In the genomic region with DNA sequence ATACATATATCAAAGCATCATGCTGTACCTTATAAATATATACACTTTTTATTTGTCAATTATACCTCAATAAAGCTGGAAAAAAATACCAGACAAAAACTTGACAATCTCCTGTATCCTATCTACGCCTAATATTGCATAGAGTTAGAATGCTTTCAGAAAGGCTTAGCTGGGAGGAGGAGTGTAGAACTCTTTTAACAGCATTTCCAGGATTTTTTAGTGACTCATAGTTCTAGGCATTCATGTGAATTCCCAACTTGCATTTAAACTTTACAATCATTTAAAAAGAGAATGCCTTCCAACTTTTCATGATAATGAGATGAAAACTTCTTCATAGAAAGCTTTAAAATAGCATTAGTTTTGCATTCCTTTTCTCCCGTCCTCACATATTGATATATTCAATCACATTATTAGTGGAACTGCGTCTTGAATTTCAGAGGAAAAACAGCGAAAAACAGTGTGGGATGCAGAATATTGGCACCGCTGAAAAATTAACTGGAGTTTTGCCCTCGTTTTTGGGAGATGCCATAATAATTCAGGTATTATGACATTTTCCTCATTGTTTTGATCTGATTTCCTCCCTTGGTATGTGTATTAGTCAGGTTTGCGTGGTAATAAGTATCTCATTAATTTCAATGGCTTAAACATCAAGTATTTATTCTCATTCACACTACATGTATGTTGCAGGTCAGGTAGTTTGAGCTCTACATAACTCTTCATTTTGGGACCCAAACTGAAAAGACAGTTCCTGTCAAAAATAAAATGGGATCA, we compare ENCODE assay signal across 20 cellular contexts.
A peak's percentile ranks its signal among the peaks of the same experiment; 100 is the strongest.
DNase-seq lines count a peak whose midpoint lies in the region; ATAC-seq and TF ChIP-seq lines count a peak whose summit lies in the region.
"Had no signal": no experiment of that assay in that cellular context is flagged by ENCODE, and none has a peak within 500 bp of the region (broad histone marks: within the 10 kb centered on the region; RNA-seq: fewer than 3 reads in every experiment).

No MANE protein-coding gene starts in this region.

- ATAC-seq in omental fat pad (ENCODE audit: low FRiP score) (peak; percentile 96), HG03520 (IDR thresholded peaks at IDR 0.05; ENCODE audit: unreplicated experiment) (no peak)
- ATAC-seq: activated T-cell treated with anti-CD3 and anti-CD28 coated beads, Interleukin-2, amount 50 U/mL, for 72 hours; sciatic nerve had no signal

- no peaks in the 10 kb centered on the region for H3K27me3 ChIP-seq in HUES64 (ENCODE audit: insufficient read depth, low read length)
- H3K27me3 ChIP-seq: esophagus squamous epithelium, SJCRH30 had no signal

- H3K4me1 Mint-ChIP-seq in activated naive CD4-positive, alpha-beta T cell treated with anti-CD3 and anti-CD28 coated beads, Interleukin-2, amount 10 ng/mL, durations not matched to agents 7 days and 5 days, result no peaks in the 10 kb centered on the region

- CTCF ChIA-PET in activated naive CD4-positive, alpha-beta T cell treated with anti-CD3 and anti-CD28 coated beads, Interleukin-2, amount 10 ng/mL, durations not matched to agents 7 days and 5 days (lab: Charles Lee), result no interaction called here

- H3K4me3 Mint-ChIP-seq in activated naive CD4-positive, alpha-beta T cell treated with anti-CD3 and anti-CD28 coated beads, Interleukin-2, amount 10 ng/mL, durations not matched to agents 7 days and 5 days, result no peak overlapping the region
- H3K4me3 Mint-ChIP-seq: activated T-cell treated with anti-CD3 and anti-CD28 coated beads, Interleukin-2, amount 50 U/mL, for 72 hours; dendritic cell treated with granulocyte-macrophage colony-stimulating factor and Interleukin-4, amounts not matched to agents 40 ng/mL and 50 ng/mL, for 4 days; H9; type B pancreatic cell had no signal

- no peaks in the 10 kb centered on the region for H3K9me3 ChIP-seq in HUES64 (ENCODE audit: insufficient read depth, low read depth, low read length)
- H3K9me3 ChIP-seq: esophagus squamous epithelium, SJCRH30 had no signal

- peak overlapping the region; percentile 16; the same call in 1 of the 2 replicates for H3K27ac ChIP-seq in HUES64 (ENCODE audit: low read depth, low read length)
- H3K27ac ChIP-seq: esophagus squamous epithelium, SJCRH30 had no signal

- H3K27me3 Mint-ChIP-seq in activated naive CD4-positive, alpha-beta T cell treated with anti-CD3 and anti-CD28 coated beads, Interleukin-2, amount 10 ng/mL, durations not matched to agents 7 days and 5 days, result no peaks in the 10 kb centered on the region
- H3K27me3 Mint-ChIP-seq: dendritic cell treated with granulocyte-macrophage colony-stimulating factor and Interleukin-4, amounts not matched to agents 40 ng/mL and 50 ng/mL, for 4 days; type B pancreatic cell had no signal

- no peak overlapping the region for H3K4me3 ChIP-seq in AG10803 (ENCODE audit: low read length)
- H3K4me3 ChIP-seq in HUES64 (ENCODE audit: low read length), result no peak overlapping the region
- no peak overlapping the region for H3K4me3 ChIP-seq in epithelial cell of proximal tubule (ENCODE audit: low read depth, low read length)
- H3K4me3 ChIP-seq: esophagus squamous epithelium, SJCRH30 had no signal

- no peaks in the 10 kb centered on the region for H3K36me3 Mint-ChIP-seq in activated naive CD4-positive, alpha-beta T cell treated with anti-CD3 and anti-CD28 coated beads, Interleukin-2, amount 10 ng/mL, durations not matched to agents 7 days and 5 days
- H3K36me3 Mint-ChIP-seq: type B pancreatic cell had no signal

- peaks cover 12% of the 10 kb centered on the region for H3K4me1 ChIP-seq in HUES64 (ENCODE audit: insufficient read depth, low read length)
- H3K4me1 ChIP-seq: esophagus squamous epithelium, SJCRH30 had no signal

- WGBS in HUES64, result 69% methylated on average over 5 of the region's 7 CpGs

- H3K36me3 ChIP-seq in HUES64 (ENCODE audit: insufficient read depth, low read length), result no peaks in the 10 kb centered on the region
- H3K36me3 ChIP-seq: esophagus squamous epithelium, SJCRH30 had no signal

- H3K27ac Mint-ChIP-seq in activated naive CD4-positive, alpha-beta T cell treated with anti-CD3 and anti-CD28 coated beads, Interleukin-2, amount 10 ng/mL, durations not matched to agents 7 days and 5 days, result no peak overlapping the region
- H3K27ac Mint-ChIP-seq: activated T-cell treated with anti-CD3 and anti-CD28 coated beads, Interleukin-2, amount 50 U/mL, for 72 hours; dendritic cell treated with granulocyte-macrophage colony-stimulating factor and Interleukin-4, amounts not matched to agents 40 ng/mL and 50 ng/mL, for 4 days; type B pancreatic cell had no signal

- H3K9me3 Mint-ChIP-seq in activated naive CD4-positive, alpha-beta T cell treated with anti-CD3 and anti-CD28 coated beads, Interleukin-2, amount 10 ng/mL, durations not matched to agents 7 days and 5 days, result no peaks in the 10 kb centered on the region
- H3K9me3 Mint-ChIP-seq: H9, type B pancreatic cell had no signal

- H3K9ac ChIP-seq in HUES64 (ENCODE audit: low read depth, low read length), result no peak overlapping the region

- DNase-seq in AG10803 (ENCODE audit: low read depth), result peak; percentile 20
- peak; percentile 10 for DNase-seq in epithelial cell of proximal tubule (ENCODE audit: low read depth)
- DNase-seq in omental fat pad (ENCODE audit: low spot score), result no peak
- DNase-seq in activated naive CD4-positive, alpha-beta T cell treated with anti-CD3 and anti-CD28 coated beads, Interleukin-2, amount 10 ng/mL, durations not matched to agents 7 days and 5 days, result no peak
- no peak for DNase-seq in AML-193 (lab: John Stamatoyannopoulos, UW)
- DNase-seq in HT-29 (ENCODE audit: low spot score), result no peak
- DNase-seq: activated CD4-positive, alpha-beta T cell treated with anti-CD3 and anti-CD28 coated beads, Interleukin-2, amount 50 U/mL, for 4 hours; activated T-cell treated with anti-CD3 and anti-CD28 coated beads, Interleukin-2, amount 50 U/mL, for 72 hours; esophagus squamous epithelium; H9; mammary epithelial cell; NCI-H1694; NCI-H524; SJCRH30; stimulated activated CD4-positive, alpha-beta T cell treated with anti-CD3 and anti-CD28 coated beads, Interleukin-4, amount 100 ng/mL, for 4 hours had no signal

- TF ChIP-seq CTCF in AG10803 (conservative IDR thresholded peaks at IDR 0.05; ENCODE audit: low read length), result no peak
- TF ChIP-seq CTCF in epithelial cell of proximal tubule (conservative IDR thresholded peaks at IDR 0.05; ENCODE audit: low read depth, low read length), result no peak
- TF ChIP-seq CTCF in omental fat pad (IDR thresholded peaks at IDR 0.05), result no peak

Comparison
In these comparisons a context has a peak if more than half of its experiments do, and no peak if none do; other contexts are left out.
1. DNase-seq: peak in AG10803 (single experiment) and epithelial cell of proximal tubule (single experiment); none in omental fat pad (single experiment), activated naive CD4-positive, alpha-beta T cell treated with anti-CD3 and anti-CD28 coated beads, Interleukin-2, amount 10 ng/mL, durations not matched to agents 7 days and 5 days (single experiment), AML-193 (0 of 2) and HT-29 (single experiment).